Comparison of ENCODE assay signal across 19 cellular contexts in genomic region chr5:13276143-13276542, GRCh38.
A peak's percentile ranks its signal among the peaks of the same experiment; 100 is the strongest.
DNase-seq lines count a peak whose midpoint lies in the region; ATAC-seq, FAIRE-seq and TF ChIP-seq lines count a peak whose summit lies in the region.
"Had no signal": no experiment of that assay in that cellular context is flagged by ENCODE, and none has a peak within 500 bp of the region (broad histone marks: within the 10 kb centered on the region; RNA-seq: fewer than 3 reads in every experiment).

No MANE protein-coding gene starts in this region.

- no peaks in the 10 kb centered on the region for H3K4me1 Mint-ChIP-seq in activated T-cell treated with anti-CD3 and anti-CD28 coated beads, Interleukin-2, amount 50 U/mL, for 4 hours (ENCODE audit: low read depth)
- no peaks in the 10 kb centered on the region for H3K4me1 Mint-ChIP-seq in activated naive CD4-positive, alpha-beta T cell treated with anti-CD3 and anti-CD28 coated beads, Interleukin-2, amount 10 ng/mL, durations not matched to agents 7 days and 5 days

- FAIRE-seq in HTR-8/SVneo (lab: Jason Lieb, UNC) = peak; percentile 44
- FAIRE-seq: A549, GM12892, GM18507 had no signal

- H3K4me3 Mint-ChIP-seq in activated T-cell treated with anti-CD3 and anti-CD28 coated beads, Interleukin-2, amount 50 U/mL, for 4 hours = no peak overlapping the region
- no peak overlapping the region for H3K4me3 Mint-ChIP-seq in activated naive CD4-positive, alpha-beta T cell treated with anti-CD3 and anti-CD28 coated beads, Interleukin-2, amount 10 ng/mL, durations not matched to agents 7 days and 5 days
- H3K4me3 Mint-ChIP-seq: CD8-positive, alpha-beta T cell had no signal

- H3K27me3 Mint-ChIP-seq in activated T-cell treated with anti-CD3 and anti-CD28 coated beads, Interleukin-2, amount 50 U/mL, for 4 hours (ENCODE audit: low read depth) = no peaks in the 10 kb centered on the region
- no peaks in the 10 kb centered on the region for H3K27me3 Mint-ChIP-seq in activated naive CD4-positive, alpha-beta T cell treated with anti-CD3 and anti-CD28 coated beads, Interleukin-2, amount 10 ng/mL, durations not matched to agents 7 days and 5 days

- H3K36me3 Mint-ChIP-seq in activated T-cell treated with anti-CD3 and anti-CD28 coated beads, Interleukin-2, amount 50 U/mL, for 4 hours (ENCODE audit: insufficient read depth) = no peaks in the 10 kb centered on the region
- no peaks in the 10 kb centered on the region for H3K36me3 Mint-ChIP-seq in activated naive CD4-positive, alpha-beta T cell treated with anti-CD3 and anti-CD28 coated beads, Interleukin-2, amount 10 ng/mL, durations not matched to agents 7 days and 5 days
- H3K36me3 Mint-ChIP-seq: CD8-positive, alpha-beta T cell had no signal

- DNase-seq in ELR (ENCODE audit: low read depth) (peak; percentile 48), HTR-8/SVneo (ENCODE audit: insufficient read length, low spot score) (no peak), astrocyte of the cerebellum (ENCODE audit: low read depth) (peak; percentile 4), glomerular visceral epithelial cell (ENCODE audit: extremely low spot score) (peak; percentile 27), AG08396 (ENCODE audit: low spot score) (no peak)
- DNase-seq in activated T-cell treated with anti-CD3 and anti-CD28 coated beads, Interleukin-2, amount 50 U/mL, for 4 hours = no peak
- no peak for DNase-seq in activated naive CD4-positive, alpha-beta T cell treated with anti-CD3 and anti-CD28 coated beads, Interleukin-2, amount 10 ng/mL, durations not matched to agents 7 days and 5 days
- DNase-seq: Calu3; CD8-positive, alpha-beta T cell; DMS53; NCI-H1417 treated with DMSO at 0.1 percent for 48 hours; NCI-H1930; OCI-M1; SJCRH30 had no signal

- no peak overlapping the region for H3K27ac Mint-ChIP-seq in activated naive CD4-positive, alpha-beta T cell treated with anti-CD3 and anti-CD28 coated beads, Interleukin-2, amount 10 ng/mL, durations not matched to agents 7 days and 5 days
- H3K27ac Mint-ChIP-seq: CD8-positive, alpha-beta T cell had no signal

- ATAC-seq in activated T-cell treated with anti-CD3 and anti-CD28 coated beads, Interleukin-2, amount 50 U/mL, for 4 hours = no peak
- ATAC-seq in HG02642 (IDR thresholded peaks at IDR 0.05; ENCODE audit: poor library complexity, unreplicated experiment) = no peak
- ATAC-seq: A549; CD8-positive, alpha-beta T cell had no signal

- H3K9me3 Mint-ChIP-seq in activated T-cell treated with anti-CD3 and anti-CD28 coated beads, Interleukin-2, amount 50 U/mL, for 4 hours = peaks cover 15% of the 10 kb centered on the region
- peaks cover 8% of the 10 kb centered on the region for H3K9me3 Mint-ChIP-seq in activated naive CD4-positive, alpha-beta T cell treated with anti-CD3 and anti-CD28 coated beads, Interleukin-2, amount 10 ng/mL, durations not matched to agents 7 days and 5 days

- TF ChIP-seq CTCF in astrocyte of the cerebellum (IDR thresholded peaks at IDR 0.05; ENCODE audit: low read depth, low read length, missing control alignments) = no peak

- no peak overlapping the region for H3K4me3 ChIP-seq in astrocyte of the cerebellum (ENCODE audit: low read depth, low read length)
- H3K4me3 ChIP-seq: A549, BLaER1, SJCRH30 had no signal

- CTCF ChIA-PET in activated naive CD4-positive, alpha-beta T cell treated with anti-CD3 and anti-CD28 coated beads, Interleukin-2, amount 10 ng/mL, durations not matched to agents 7 days and 5 days (lab: Charles Lee) = no interaction called here

- in situ Hi-C loops in astrocyte of the cerebellum (cut with HindIII; ENCODE audit: low sequenced_read_pairs) = no loop called here

Comparison
In these comparisons a context has a peak if more than half of its experiments do, and no peak if none do; other contexts are left out.
1. DNase-seq: peak in ELR (single experiment), astrocyte of the cerebellum (single experiment) and glomerular visceral epithelial cell (single experiment); none in HTR-8/SVneo (single experiment), activated T-cell treated with anti-CD3 and anti-CD28 coated beads, Interleukin-2, amount 50 U/mL, for 4 hours (single experiment), activated naive CD4-positive, alpha-beta T cell treated with anti-CD3 and anti-CD28 coated beads, Interleukin-2, amount 10 ng/mL, durations not matched to agents 7 days and 5 days (single experiment) and AG08396 (single experiment).